1 cellular context compared by ENCODE assay signal in genomic region chr9:712643-713042, GRCh38.
A peak's percentile ranks its signal among the peaks of the same experiment; 100 is the strongest.
TF ChIP-seq lines count a peak whose summit lies in the region.

No MANE protein-coding gene starts in this region.

TF ChIP-seq in HepG2, 621 proteins besides CTCF, POLR2A, EP300 and RAD21 (continued from another document and continues in another):
- no peak for TF ChIP-seq PBX2 (CRISPR knock-in tag; IDR thresholded peaks at IDR 0.05)
- no peak for TF ChIP-seq ZNF282 (IDR thresholded peaks at IDR 0.05; ENCODE audit: partially characterized antibody)
- TF ChIP-seq PRPF4 (IDR thresholded peaks at IDR 0.05; ENCODE audit: low read depth, low read length, poor library complexity, severe bottlenecking): peak; percentile 10
- TF ChIP-seq HMG20A (CRISPR knock-in tag; IDR thresholded peaks at IDR 0.05; ENCODE audit: borderline replicate concordance): no peak
- peak; percentile 67 for TF ChIP-seq RBFOX2 (IDR thresholded peaks at IDR 0.05; ENCODE audit: low read depth, low read length)
- TF ChIP-seq NONO (IDR thresholded peaks at IDR 0.05): no peak
- 0 out of 2 replicates have a peak, but pooled peaks have one; percentile 28 for TF ChIP-seq NONO (CRISPR knock-in tag; conservative IDR thresholded peaks at IDR 0.05)
- no peak for TF ChIP-seq CHCHD3 (CRISPR knock-in tag; IDR thresholded peaks at IDR 0.05)
- no peak for TF ChIP-seq FIP1L1 (IDR thresholded peaks at IDR 0.05; ENCODE audit: borderline replicate concordance, insufficient read depth, low read depth, low read length)
- no peak for TF ChIP-seq ZNF296 (CRISPR knock-in tag; conservative IDR thresholded peaks at IDR 0.05)
- TF ChIP-seq MYC (CRISPR knock-in tag; IDR thresholded peaks at IDR 0.05; ENCODE audit: borderline replicate concordance): no peak
- no peak for TF ChIP-seq AHDC1 (CRISPR knock-in tag; IDR thresholded peaks at IDR 0.05; ENCODE audit: borderline replicate concordance)
- TF ChIP-seq ZC3H4 (CRISPR knock-in tag; IDR thresholded peaks at IDR 0.05; ENCODE audit: borderline replicate concordance): no peak
- peak; percentile 24 for TF ChIP-seq XRCC5 (optimal IDR thresholded peaks at IDR 0.05; ENCODE audit: low read length)
- no peak for TF ChIP-seq ZNF850 (CRISPR knock-in tag; conservative IDR thresholded peaks at IDR 0.05)
- TF ChIP-seq ZNF225 (CRISPR knock-in tag; IDR thresholded peaks at IDR 0.05): 0 out of 2 replicates have a peak, but pooled peaks have one; percentile 6
- peak; percentile 86; the same call in 1 of the 2 replicates for TF ChIP-seq ZBTB38 (CRISPR knock-in tag; IDR thresholded peaks at IDR 0.05)
- no peak for TF ChIP-seq ZNF556 (CRISPR knock-in tag; IDR thresholded peaks at IDR 0.05; ENCODE audit: borderline replicate concordance)
- TF ChIP-seq, protein P1, sequence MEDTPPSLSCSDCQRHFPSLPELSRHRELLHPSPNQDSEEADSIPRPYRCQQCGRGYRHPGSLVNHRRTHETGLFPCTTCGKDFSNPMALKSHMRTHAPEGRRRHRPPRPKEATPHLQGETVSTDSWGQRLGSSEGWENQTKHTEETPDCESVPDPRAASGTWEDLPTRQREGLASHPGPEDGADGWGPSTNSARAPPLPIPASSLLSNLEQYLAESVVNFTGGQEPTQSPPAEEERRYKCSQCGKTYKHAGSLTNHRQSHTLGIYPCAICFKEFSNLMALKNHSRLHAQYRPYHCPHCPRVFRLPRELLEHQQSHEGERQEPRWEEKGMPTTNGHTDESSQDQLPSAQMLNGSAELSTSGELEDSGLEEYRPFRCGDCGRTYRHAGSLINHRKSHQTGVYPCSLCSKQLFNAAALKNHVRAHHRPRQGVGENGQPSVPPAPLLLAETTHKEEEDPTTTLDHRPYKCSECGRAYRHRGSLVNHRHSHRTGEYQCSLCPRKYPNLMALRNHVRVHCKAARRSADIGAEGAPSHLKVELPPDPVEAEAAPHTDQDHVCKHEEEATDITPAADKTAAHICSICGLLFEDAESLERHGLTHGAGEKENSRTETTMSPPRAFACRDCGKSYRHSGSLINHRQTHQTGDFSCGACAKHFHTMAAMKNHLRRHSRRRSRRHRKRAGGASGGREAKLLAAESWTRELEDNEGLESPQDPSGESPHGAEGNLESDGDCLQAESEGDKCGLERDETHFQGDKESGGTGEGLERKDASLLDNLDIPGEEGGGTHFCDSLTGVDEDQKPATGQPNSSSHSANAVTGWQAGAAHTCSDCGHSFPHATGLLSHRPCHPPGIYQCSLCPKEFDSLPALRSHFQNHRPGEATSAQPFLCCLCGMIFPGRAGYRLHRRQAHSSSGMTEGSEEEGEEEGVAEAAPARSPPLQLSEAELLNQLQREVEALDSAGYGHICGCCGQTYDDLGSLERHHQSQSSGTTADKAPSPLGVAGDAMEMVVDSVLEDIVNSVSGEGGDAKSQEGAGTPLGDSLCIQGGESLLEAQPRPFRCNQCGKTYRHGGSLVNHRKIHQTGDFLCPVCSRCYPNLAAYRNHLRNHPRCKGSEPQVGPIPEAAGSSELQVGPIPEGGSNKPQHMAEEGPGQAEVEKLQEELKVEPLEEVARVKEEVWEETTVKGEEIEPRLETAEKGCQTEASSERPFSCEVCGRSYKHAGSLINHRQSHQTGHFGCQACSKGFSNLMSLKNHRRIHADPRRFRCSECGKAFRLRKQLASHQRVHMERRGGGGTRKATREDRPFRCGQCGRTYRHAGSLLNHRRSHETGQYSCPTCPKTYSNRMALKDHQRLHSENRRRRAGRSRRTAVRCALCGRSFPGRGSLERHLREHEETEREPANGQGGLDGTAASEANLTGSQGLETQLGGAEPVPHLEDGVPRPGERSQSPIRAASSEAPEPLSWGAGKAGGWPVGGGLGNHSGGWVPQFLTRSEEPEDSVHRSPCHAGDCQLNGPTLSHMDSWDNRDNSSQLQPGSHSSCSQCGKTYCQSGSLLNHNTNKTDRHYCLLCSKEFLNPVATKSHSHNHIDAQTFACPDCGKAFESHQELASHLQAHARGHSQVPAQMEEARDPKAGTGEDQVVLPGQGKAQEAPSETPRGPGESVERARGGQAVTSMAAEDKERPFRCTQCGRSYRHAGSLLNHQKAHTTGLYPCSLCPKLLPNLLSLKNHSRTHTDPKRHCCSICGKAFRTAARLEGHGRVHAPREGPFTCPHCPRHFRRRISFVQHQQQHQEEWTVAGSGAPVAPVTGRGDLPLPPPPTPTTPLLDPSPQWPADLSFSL (CRISPR knock-in tag; IDR thresholded peaks at IDR 0.05): no peak
- no peak for TF ChIP-seq RBAK (CRISPR knock-in tag; IDR thresholded peaks at IDR 0.05)
- TF ChIP-seq, protein P2, sequence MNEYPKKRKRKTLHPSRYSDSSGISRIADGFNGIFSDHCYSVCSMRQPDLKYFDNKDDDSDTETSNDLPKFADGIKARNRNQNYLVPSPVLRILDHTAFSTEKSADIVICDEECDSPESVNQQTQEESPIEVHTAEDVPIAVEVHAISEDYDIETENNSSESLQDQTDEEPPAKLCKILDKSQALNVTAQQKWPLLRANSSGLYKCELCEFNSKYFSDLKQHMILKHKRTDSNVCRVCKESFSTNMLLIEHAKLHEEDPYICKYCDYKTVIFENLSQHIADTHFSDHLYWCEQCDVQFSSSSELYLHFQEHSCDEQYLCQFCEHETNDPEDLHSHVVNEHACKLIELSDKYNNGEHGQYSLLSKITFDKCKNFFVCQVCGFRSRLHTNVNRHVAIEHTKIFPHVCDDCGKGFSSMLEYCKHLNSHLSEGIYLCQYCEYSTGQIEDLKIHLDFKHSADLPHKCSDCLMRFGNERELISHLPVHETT (CRISPR knock-in tag; conservative IDR thresholded peaks at IDR 0.05): no peak
- no peak for TF ChIP-seq SUZ12 (IDR thresholded peaks at IDR 0.05; ENCODE audit: low read depth, low read length)
- TF ChIP-seq AGO2 (optimal IDR thresholded peaks at IDR 0.05; ENCODE audit: low read depth, low read length): peak; percentile 65
- TF ChIP-seq ZNF441 (CRISPR knock-in tag; IDR thresholded peaks at IDR 0.05; ENCODE audit: borderline replicate concordance): no peak
- TF ChIP-seq ZBTB37 (CRISPR knock-in tag; IDR thresholded peaks at IDR 0.05): no peak
- peak; percentile 17; the same call in 1 of the 2 replicates for TF ChIP-seq JUND (CRISPR knock-in tag; IDR thresholded peaks at IDR 0.05)
- TF ChIP-seq SSRP1 (CRISPR knock-in tag; IDR thresholded peaks at IDR 0.05): no peak
- TF ChIP-seq SNAPC2 (CRISPR knock-in tag; IDR thresholded peaks at IDR 0.05): no peak
- no peak for TF ChIP-seq SRY (CRISPR knock-in tag; IDR thresholded peaks at IDR 0.05)
- TF ChIP-seq, protein P3, sequence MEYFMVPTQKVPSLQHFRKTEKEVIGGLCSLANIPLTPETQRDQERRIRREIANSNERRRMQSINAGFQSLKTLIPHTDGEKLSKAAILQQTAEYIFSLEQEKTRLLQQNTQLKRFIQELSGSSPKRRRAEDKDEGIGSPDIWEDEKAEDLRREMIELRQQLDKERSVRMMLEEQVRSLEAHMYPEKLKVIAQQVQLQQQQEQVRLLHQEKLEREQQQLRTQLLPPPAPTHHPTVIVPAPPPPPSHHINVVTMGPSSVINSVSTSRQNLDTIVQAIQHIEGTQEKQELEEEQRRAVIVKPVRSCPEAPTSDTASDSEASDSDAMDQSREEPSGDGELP (IDR thresholded peaks at IDR 0.05; ENCODE audit: borderline replicate concordance, low read depth): peak; percentile 45; the same call in 1 of the 2 replicates
- TF ChIP-seq TAF15 (IDR thresholded peaks at IDR 0.05; ENCODE audit: low read depth, low read length, poor library complexity, severe bottlenecking): no peak
- TF ChIP-seq SIN3A (IDR thresholded peaks at IDR 0.05; ENCODE audit: borderline replicate concordance, low read depth, low read length): 0 out of 2 replicates have a peak, but pooled peaks have one; percentile 33
- TF ChIP-seq FOSL2 (CRISPR knock-in tag; IDR thresholded peaks at IDR 0.05): no peak
- no peak for TF ChIP-seq ZNF572 (CRISPR knock-in tag; IDR thresholded peaks at IDR 0.05)
- no peak for TF ChIP-seq ZFYVE20 (CRISPR knock-in tag; IDR thresholded peaks at IDR 0.05; ENCODE audit: borderline replicate concordance, low read depth)
- TF ChIP-seq ZNF687 (CRISPR knock-in tag; IDR thresholded peaks at IDR 0.05): peak; percentile 73
- TF ChIP-seq GFI1 (CRISPR knock-in tag; IDR thresholded peaks at IDR 0.05; ENCODE audit: borderline replicate concordance): no peak
- no peak for TF ChIP-seq ZNF235 (CRISPR knock-in tag; IDR thresholded peaks at IDR 0.05; ENCODE audit: borderline replicate concordance)
- TF ChIP-seq ZNF362 (CRISPR knock-in tag; IDR thresholded peaks at IDR 0.05; ENCODE audit: borderline replicate concordance): no peak
